9 cellular contexts compared by ENCODE assay signal in genomic region chr5:145681686-145682085, GRCh38.
DNase-seq lines count a peak whose midpoint lies in the region; FAIRE-seq and TF ChIP-seq lines count a peak whose summit lies in the region.
"Had no signal": no experiment of that assay in that cellular context is flagged by ENCODE, and none has a peak within 500 bp of the region (broad histone marks: within the 10 kb centered on the region; RNA-seq: fewer than 3 reads in every experiment).

No MANE protein-coding gene starts in this region.

- no peak overlapping the region for H2AFZ ChIP-seq in H9 (ENCODE audit: low read length)
- no peak overlapping the region for H2AFZ ChIP-seq in KMS-11 (ENCODE audit: low read depth)
- H2AFZ ChIP-seq in PC-9 = 0 out of 2 replicates have a peak overlapping the region, but pooled peaks have one; percentile 0

- no peak overlapping the region for H2BK5ac ChIP-seq in H9 (ENCODE audit: insufficient read length, low read length)

- H3K4ac ChIP-seq in H9 (ENCODE audit: low read depth, low read length) = no peak overlapping the region

- no peaks in the 10 kb centered on the region for H3F3A ChIP-seq in PC-9 (ENCODE audit: insufficient read depth, low read depth)

- POLR2A ChIA-PET in PC-9 (lab: Charles Lee; ENCODE audit: unreplicated experiment) = no interaction called here

- no peaks in the 10 kb centered on the region for H3K79me2 ChIP-seq in H9 (ENCODE audit: insufficient read depth, low read length)
- no peaks in the 10 kb centered on the region for H3K79me2 ChIP-seq in KMS-11 (ENCODE audit: insufficient read depth, low read depth)
- H3K79me2 ChIP-seq in PC-9 (ENCODE audit: low read depth) = no peaks in the 10 kb centered on the region

- DNase-seq in stimulated activated CD4-positive, alpha-beta T cell treated with anti-CD3 and anti-CD28 coated beads, Interleukin-12 subunit alpha, Interleukin-12 subunit beta, amount 100 ng/mL, for 48 hours (ENCODE audit: low read depth in 2 of 3, low spot score in 1 of 3) = peak in 2 of 3 donors; percentile 4 to 37
- no peak for DNase-seq in stimulated activated CD4-positive, alpha-beta T cell treated with anti-CD3 and anti-CD28 coated beads, Interleukin-4, amount 100 ng/mL, for 4 hours
- DNase-seq in H9 (peak; percentile 46), PC-9 (peak; percentile 50 to 77), bronchial epithelial cell (ENCODE audit: low read depth) (peak; percentile 85), left kidney (ENCODE audit: low read depth, low spot score) (peak; percentile 69), testis (peak; percentile 75)
- DNase-seq: natural killer cell had no signal

- H3K27me3 Mint-ChIP-seq in H9 (ENCODE audit: low read depth) = no peaks in the 10 kb centered on the region

- H2AK5ac ChIP-seq in H9 (ENCODE audit: insufficient read length, low read length) = no peak overlapping the region

- H3K23me2 ChIP-seq in H9 (ENCODE audit: insufficient read length, low read depth, low read length, poor library complexity, severe bottlenecking) = no peaks in the 10 kb centered on the region

- H3K4me3 Mint-ChIP-seq in H9 = no peak overlapping the region
- H3K4me3 Mint-ChIP-seq: natural killer cell had no signal

- no peak overlapping the region for H2BK15ac ChIP-seq in H9 (ENCODE audit: low read depth, low read length)

- no peak overlapping the region for H2BK20ac ChIP-seq in H9 (ENCODE audit: low read depth, low read length, poor library complexity, severe bottlenecking)

- TF ChIP-seq POLR2A in testis (IDR thresholded peaks at IDR 0.05) = no peak

- no peak overlapping the region for H3K18ac ChIP-seq in H9 (ENCODE audit: insufficient read length, low read depth, low read length)

- no peak overlapping the region for H3K23ac ChIP-seq in H9 (ENCODE audit: insufficient read length, low read depth, low read length)

- H3K9me3 ChIP-seq in H9 (ENCODE audit: control insufficient read depth, low read depth, low read length) (no peaks in the 10 kb centered on the region), PC-9 (ENCODE audit: insufficient read depth, low read depth) (no peaks in the 10 kb centered on the region), testis (no peaks in the 10 kb centered on the region)

- no peak overlapping the region for H2BK120ac ChIP-seq in H9 (ENCODE audit: low read depth, low read length, poor library complexity, severe bottlenecking)

- H3K79me1 ChIP-seq in H9 (ENCODE audit: insufficient read depth, low read depth, low read length, poor library complexity, severe bottlenecking) = no peaks in the 10 kb centered on the region

- no peak overlapping the region for H3K56ac ChIP-seq in H9 (ENCODE audit: insufficient read length, low read depth, low read length)

- no peak overlapping the region for H3K27ac ChIP-seq in H9 (ENCODE audit: insufficient read length, low read depth, low read length)
- H3K27ac ChIP-seq in KMS-11 = no peak overlapping the region
- H3K27ac ChIP-seq in PC-9 = no peak overlapping the region
- no peak overlapping the region for H3K27ac ChIP-seq in testis

- peak; percentile 86 for TF ChIP-seq CTCF in H9 (conservative IDR thresholded peaks at IDR 0.05)
- peak; percentile 86 for TF ChIP-seq CTCF in KMS-11 (conservative IDR thresholded peaks at IDR 0.05; ENCODE audit: low read depth, low read length)
- peak; percentile 88 for TF ChIP-seq CTCF in PC-9 (conservative IDR thresholded peaks at IDR 0.05)
- TF ChIP-seq CTCF in bronchial epithelial cell (IDR thresholded peaks at IDR 0.05; ENCODE audit: insufficient read depth, low read length, severe bottlenecking) = peak; percentile 87
- TF ChIP-seq CTCF in testis (IDR thresholded peaks at IDR 0.05) = peak in 2 of 3 experiments; percentile 55 to 65

- 0 out of 2 replicates have a peak, but pooled peaks cover 4% of the 10 kb centered on the region for H3K9me2 ChIP-seq in PC-9 (ENCODE audit: insufficient read depth)

- H4K5ac ChIP-seq in H9 (ENCODE audit: insufficient read length, low read depth, low read length) = no peak overlapping the region

- H3K36me3 ChIP-seq in KMS-11 (ENCODE audit: insufficient read depth) (no peaks in the 10 kb centered on the region), PC-9 (ENCODE audit: low read depth) (no peaks in the 10 kb centered on the region), bronchial epithelial cell (ENCODE audit: control insufficient read depth, insufficient read depth, low read length) (no peaks in the 10 kb centered on the region), testis (ENCODE audit: low read depth, missing control alignments) (no peaks in the 10 kb centered on the region)

- H2BK12ac ChIP-seq in H9 (ENCODE audit: insufficient read length, low read depth, low read length) = no peak overlapping the region

- no peak overlapping the region for H3K14ac ChIP-seq in H9 (ENCODE audit: insufficient read depth, low read length)

- H3K4me1 Mint-ChIP-seq in H9 = peaks cover 2 to 8% of the 10 kb centered on the region in 2 experiments
- H3K4me1 Mint-ChIP-seq: natural killer cell had no signal

- H3K9me3 Mint-ChIP-seq in H9 = no peaks in the 10 kb centered on the region
- H3K9me3 Mint-ChIP-seq: natural killer cell had no signal

- H3K36me3 Mint-ChIP-seq in H9 (ENCODE audit: insufficient read depth in 1 of 3, low read depth in 3 of 3) = no peaks in the 10 kb centered on the region
- H3K36me3 Mint-ChIP-seq: natural killer cell had no signal

- H4K20me1 ChIP-seq in H9 (ENCODE audit: control insufficient read depth, insufficient read depth, insufficient read length) (no peaks in the 10 kb centered on the region), KMS-11 (ENCODE audit: insufficient read depth) (no peaks in the 10 kb centered on the region), PC-9 (ENCODE audit: insufficient read depth) (no peaks in the 10 kb centered on the region)

- intact Hi-C loops in PC-9 (cut with micrococcal nuclease; ENCODE audit: unreplicated experiment) = loop anchor here (1.0 to 10.0 kb wide), 5 partner anchors 143 to 1477 kb away; no protein-coding TSS in a partner anchor
- intact Hi-C loops in testis (cut with DNase I; ENCODE audit: low total_unique reads) = no loop called here

- H3K4me1 ChIP-seq in H9 (ENCODE audit: insufficient read depth, low read length) = no peaks in the 10 kb centered on the region; the same call in 1 of the 2 replicates
- peaks cover 12% of the 10 kb centered on the region for H3K4me1 ChIP-seq in KMS-11 (ENCODE audit: low read depth, poor library complexity, severe bottlenecking)
- H3K4me1 ChIP-seq in PC-9 (replicated peaks; ENCODE audit: insufficient read depth) = no peaks in the 10 kb centered on the region
- H3K4me1 ChIP-seq in testis = peaks cover 2% of the 10 kb centered on the region

- BruUV-seq in PC-9 (replicated peaks; lab: Mats Ljungman, UMichigan) = no TSS peak

- H4K8ac ChIP-seq in H9 (replicated peaks; ENCODE audit: insufficient read length, low read depth, low read length) = no peak overlapping the region

- no peak for FAIRE-seq in bronchial epithelial cell (lab: Jason Lieb, UNC)

- H3K9ac ChIP-seq in H9 (ENCODE audit: extremely low read depth, insufficient read length, low read length) (no peak overlapping the region), KMS-11 (no peak overlapping the region)

- CTCF ChIA-PET in PC-9 (lab: Charles Lee) = interaction anchor here (0.7 kb wide), 1 partner anchor 852 kb away, joined by 4 read pairs; no protein-coding TSS in a partner anchor

- H3K27ac Mint-ChIP-seq in H9 = no peak overlapping the region
- H3K27ac Mint-ChIP-seq: natural killer cell had no signal

- H3K4me2 ChIP-seq in H9 (ENCODE audit: insufficient read depth, insufficient read length, low read length) (no peak overlapping the region), KMS-11 (peak overlapping the region; percentile 2; the same call in 1 of the 2 replicates), PC-9 (no peak overlapping the region)

- H4K91ac ChIP-seq in H9 (ENCODE audit: insufficient read length, low read depth, low read length) = no peak overlapping the region

- H3K4me3 ChIP-seq in KMS-11 (IDR thresholded peaks at IDR 0.05; ENCODE audit: insufficient read depth, low read depth, low read length) (no peak overlapping the region), PC-9 (no peak overlapping the region), bronchial epithelial cell (ENCODE audit: low read depth, low read length) (no peak overlapping the region), testis (no peak overlapping the region)

- H3K27me3 ChIP-seq in H9 (ENCODE audit: insufficient read depth, low read length) (no peaks in the 10 kb centered on the region), KMS-11 (ENCODE audit: insufficient read depth, low read depth) (no peaks in the 10 kb centered on the region), PC-9 (ENCODE audit: insufficient read depth, low read depth) (no peaks in the 10 kb centered on the region), bronchial epithelial cell (ENCODE audit: control insufficient read depth, insufficient read depth, low read length) (no peaks in the 10 kb centered on the region), testis (no peaks in the 10 kb centered on the region)

- no peak overlapping the region for H3T11ph ChIP-seq in H9 (ENCODE audit: low read length)

Comparison
In these comparisons a context has a peak if more than half of its experiments do, and no peak if none do; other contexts are left out.
1. DNase-seq: peak in stimulated activated CD4-positive, alpha-beta T cell treated with anti-CD3 and anti-CD28 coated beads, Interleukin-12 subunit alpha, Interleukin-12 subunit beta, amount 100 ng/mL, for 48 hours (2 of 3), H9 (single experiment), PC-9 (2 of 2), bronchial epithelial cell (single experiment), left kidney (single experiment) and testis (single experiment); none in stimulated activated CD4-positive, alpha-beta T cell treated with anti-CD3 and anti-CD28 coated beads, Interleukin-4, amount 100 ng/mL, for 4 hours (0 of 2).
2. Peak in every context shown above with its lines, with median percentiles within 50 percentile points of each other: CTCF ChIP-seq.